In genomic region chr2:42101641-42102605, GRCh38 we compare ENCODE assay signal across 7 cellular contexts. TPM values are rescaled to one million over a fixed set of nuclear protein-coding genes. Genes with fewer than 3 reads are reported as not detected.
A peak's percentile ranks its signal among the peaks of the same experiment; 100 is the strongest.
DNase-seq lines count a peak whose midpoint lies in the region; ATAC-seq and TF ChIP-seq lines count a peak whose summit lies in the region.

No MANE protein-coding gene starts in this region.

- DNase-seq in right lobe of liver (peak; percentile 78 to 83 (median 80)), NCI-H510A treated with DMSO at 0.1 percent for 48 hours (lab: John Stamatoyannopoulos, UW) (no peak)
- peak; percentile 47 to 69 (median 66) for DNase-seq in stimulated activated CD4-positive, alpha-beta T cell treated with anti-CD3 and anti-CD28 coated beads, TNF-alpha, amount 100 ng/mL, for 48 hours (ENCODE audit: low read depth in 3 of 3)

- peak; percentile 62 for ATAC-seq in GM19035 (IDR thresholded peaks at IDR 0.05; ENCODE audit: unreplicated experiment)
- peak; percentile 37 for ATAC-seq in HG03139 (IDR thresholded peaks at IDR 0.05; ENCODE audit: unreplicated experiment)
- peak; percentile 75 to 82 for ATAC-seq in activated CD4-positive, CD25-positive, alpha-beta regulatory T cell treated with anti-CD3 and anti-CD28 coated beads, Interleukin-2, amount 50 U/mL, for 24 hours
- peak; percentile 63 to 71 (median 68) for ATAC-seq in right lobe of liver

- peak overlapping the region; percentile 72 for H3K27ac ChIP-seq in cingulate gyrus (ENCODE audit: low read depth, low read length)
- peak overlapping the region; percentile 90 to 100 (median 92) for H3K27ac ChIP-seq in right lobe of liver

- no peak for TF ChIP-seq CTCF in right lobe of liver (IDR thresholded peaks at IDR 0.05)

- intact Hi-C loops in right lobe of liver (cut with DNase I): no loop called here

- H3K4me1 ChIP-seq in right lobe of liver: peaks cover 0 to 30% (median 8%) of the 10 kb centered on the region in 4 donors

- peak overlapping the region; percentile 21 to 49 (median 48) for H3K4me3 ChIP-seq in right lobe of liver

- 0% methylated on average over 11 of the region's 55 CpGs for WGBS in right lobe of liver (ENCODE audit: insufficient coverage, low coverage, low lambda C conversion rate, missing lambda C conversion rate)

- no peaks in the 10 kb centered on the region for H3K27me3 ChIP-seq in right lobe of liver

- no peaks in the 10 kb centered on the region for H3K36me3 ChIP-seq in right lobe of liver

- no peaks in the 10 kb centered on the region for H3K9me3 ChIP-seq in right lobe of liver

- TF ChIP-seq POLR2A in right lobe of liver (IDR thresholded peaks at IDR 0.05): peak; percentile 53

RNA-seq across cellular contexts. Expression of gene PKDCC, which starts 54.1 kb away (rescaled TPM):
- 10 to 100 TPM in 4 of 6 experiments, 1 to 10 TPM in 2; 8.2 to 20.9 (median 12.3) TPM for total RNA-seq in right lobe of liver
